22 cellular contexts compared by ENCODE assay signal in the genomic region with DNA sequence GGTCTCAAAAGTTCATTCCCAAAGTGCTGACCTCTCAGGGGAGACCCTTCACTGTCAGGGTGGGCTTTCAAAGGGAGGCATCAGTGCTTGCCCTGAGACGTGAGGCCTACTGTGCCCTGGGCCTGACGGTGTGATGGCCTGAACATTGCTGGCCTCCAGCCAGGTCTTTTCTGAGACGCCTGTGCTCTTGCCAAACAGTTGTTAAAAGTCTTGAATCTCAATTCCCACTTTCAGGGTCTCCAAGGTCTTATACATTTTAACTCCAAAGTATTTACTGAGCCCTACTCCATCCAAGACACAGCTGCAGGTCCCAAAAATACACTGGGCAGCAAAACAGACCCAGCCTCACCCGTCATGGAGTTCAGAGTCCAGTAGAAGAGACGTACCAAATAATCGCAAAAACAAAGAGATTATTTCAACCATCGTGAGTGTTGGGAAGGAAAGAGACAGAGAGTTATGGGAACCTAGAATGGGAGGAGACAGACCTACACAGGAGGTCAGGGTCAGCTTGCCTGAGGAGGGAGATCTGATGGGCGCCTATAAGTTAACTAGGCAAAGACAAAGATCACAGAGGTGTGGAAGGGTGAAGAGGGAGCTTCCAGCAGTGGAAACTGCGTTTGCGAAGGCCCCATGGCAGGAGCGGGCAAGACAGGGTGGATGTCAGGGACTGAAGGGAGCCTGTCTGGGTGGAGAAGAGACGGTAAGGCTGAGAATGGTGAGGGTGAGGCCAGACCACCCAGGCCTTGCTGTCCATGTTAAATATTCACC.
"Had no signal": no experiment of that assay in that cellular context is flagged by ENCODE, and none has a peak within 500 bp of the region (broad histone marks: within the 10 kb centered on the region; RNA-seq: fewer than 3 reads in every experiment).

No MANE protein-coding gene starts in this region.

- ATAC-seq: activated CD8-positive, alpha-beta T cell treated with anti-CD3 and anti-CD28 coated beads, Interleukin-2, amount 10 ng/mL, durations not matched to agents 7 days and 5 days; left colon; lower lobe of right lung; naive thymus-derived CD8-positive, alpha-beta T cell; psoas muscle; stimulated activated naive CD8-positive, alpha-beta T cell treated with anti-CD3 and anti-CD28 coated beads, Interleukin-15, Interleukin-2, amounts not matched to agents 100 U/mL and 50 U/mL, for 24 hours had no signal

- H3K27ac ChIP-seq: colonic mucosa, dorsolateral prefrontal cortex, heart right ventricle, lower lobe of right lung, neutrophil, ovary, psoas muscle, tibial artery, WERI-Rb-1 had no signal

- H3K9me3 ChIP-seq: colonic mucosa, heart right ventricle, lower lobe of right lung, neutrophil, ovary, psoas muscle, tibial artery had no signal

- H3K4me3 ChIP-seq: colonic mucosa, dorsolateral prefrontal cortex, heart right ventricle, lower lobe of right lung, ovary, psoas muscle, tibial artery had no signal

- H3K27me3 ChIP-seq: colonic mucosa, ovary had no signal

- H3K36me3 ChIP-seq: colonic mucosa, heart right ventricle, lower lobe of right lung, neutrophil, ovary, tibial artery, WERI-Rb-1 had no signal

- DNase-seq: activated CD4-positive, alpha-beta T cell treated with anti-CD3 and anti-CD28 coated beads, Interleukin-2, amount 10 ng/mL, durations not matched to agents 7 days and 5 days; activated CD4-positive, CD25-positive, alpha-beta regulatory T cell treated with anti-CD3 and anti-CD28 coated beads, Interleukin-2, amount 50 U/mL, for 72 hours; activated CD8-positive, alpha-beta T cell treated with anti-CD3 and anti-CD28 coated beads, Interleukin-2, amount 10 ng/mL, durations not matched to agents 7 days and 5 days; activated gamma-delta T cell treated with Interleukin-2 at 50 U/mL for 16 hours; aorta; central memory CD4-positive, alpha-beta T cell; colonic mucosa; dorsolateral prefrontal cortex; heart right ventricle; left colon; lower lobe of right lung; naive thymus-derived CD8-positive, alpha-beta T cell; psoas muscle; right cardiac atrium; stimulated activated CD4-positive, alpha-beta T cell treated with anti-CD3 and anti-CD28 coated beads, Interleukin-12 subunit alpha, Interleukin-12 subunit beta, amount 100 ng/mL, for 4 hours; stimulated activated CD4-positive, alpha-beta T cell treated with anti-CD3 and anti-CD28 coated beads, Interleukin-4, amount 100 ng/mL, for 4 hours; stimulated activated naive CD8-positive, alpha-beta T cell treated with anti-CD3 and anti-CD28 coated beads, Interleukin-15, Interleukin-2, amounts not matched to agents 100 U/mL and 50 U/mL, for 24 hours; T-helper 1 cell; tibial artery; WERI-Rb-1 had no signal

- H3K4me1 ChIP-seq: colonic mucosa, heart right ventricle, lower lobe of right lung, psoas muscle, tibial artery had no signal
